Comparison of ENCODE assay signal across 18 cellular contexts in the genomic region with DNA sequence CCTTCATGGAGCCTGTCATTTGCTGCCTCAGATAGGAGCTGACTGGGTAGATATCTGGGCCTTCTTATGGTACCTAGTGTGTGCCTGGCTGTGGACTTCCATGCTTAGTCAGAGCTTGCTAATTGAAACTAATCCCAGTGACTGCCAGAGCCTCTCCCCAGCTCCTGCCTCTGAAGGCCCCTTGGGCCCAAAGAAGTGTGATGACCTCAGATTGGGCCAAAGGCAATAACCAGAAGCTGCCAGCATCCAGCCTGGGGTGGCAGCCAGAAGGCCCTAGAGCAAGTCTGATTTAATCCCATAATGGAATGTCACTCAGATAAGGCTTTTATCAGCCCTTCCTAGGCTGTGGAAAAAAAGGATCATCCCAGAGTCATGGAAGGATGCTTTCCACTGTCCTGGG. TPM values are rescaled to one million over a fixed set of nuclear protein-coding genes. Genes with fewer than 3 reads are reported as not detected.
DNase-seq lines count a peak whose midpoint lies in the region; ATAC-seq, FAIRE-seq and TF ChIP-seq lines count a peak whose summit lies in the region.
"Had no signal": no experiment of that assay in that cellular context is flagged by ENCODE, and none has a peak within 500 bp of the region (broad histone marks: within the 10 kb centered on the region; RNA-seq: fewer than 3 reads in every experiment).

No MANE protein-coding gene starts in this region.

- no peak for TF ChIP-seq CTCF in glutamatergic neuron (IDR thresholded peaks at IDR 0.05; ENCODE audit: partially characterized antibody, unreplicated experiment)
- TF ChIP-seq CTCF in OCI-LY7 (conservative IDR thresholded peaks at IDR 0.05; ENCODE audit: low read length), result no peak

- DNase-seq in GM04503 (ENCODE audit: low read depth) (peak; percentile 39), glutamatergic neuron (peak; percentile 64), sciatic nerve (ENCODE audit: low spot score) (no peak), small intestine (no peak), NAMALWA (ENCODE audit: low spot score) (no peak), OCI-LY7 (ENCODE audit: low spot score) (no peak), KG1 (lab: John Stamatoyannopoulos, UW) (no peak)
- DNase-seq: activated naive CD4-positive, alpha-beta T cell treated with anti-CD3 and anti-CD28 coated beads, Interleukin-2, amount 50 U/mL, for 16 hours; CD8-positive, alpha-beta memory T cell; colonic mucosa; naive thymus-derived CD4-positive, alpha-beta T cell; NCI-H446 treated with DMSO at 0.1 percent for 48 hours; right lobe of liver had no signal

- no peaks in the 10 kb centered on the region for H3K79me2 ChIP-seq in OCI-LY7 (ENCODE audit: insufficient read depth, low read depth, low read length)

- H3K27ac Mint-ChIP-seq in glutamatergic neuron (ENCODE audit: unreplicated experiment), result peak overlapping the region; percentile 96
- H3K27ac Mint-ChIP-seq: CD8-positive, alpha-beta memory T cell; naive thymus-derived CD4-positive, alpha-beta T cell; T-helper 2 cell treated with Interferon-gamma antibody and Interleukin-4, amounts not matched to agents 5 μg/mL and 100 μg/mL, for 36 hours had no signal

- H3K9me3 Mint-ChIP-seq in glutamatergic neuron (ENCODE audit: unreplicated experiment), result no peaks in the 10 kb centered on the region

- H4K20me1 ChIP-seq in OCI-LY7 (ENCODE audit: insufficient read depth, low read length), result no peaks in the 10 kb centered on the region

- H3K4me2 ChIP-seq in OCI-LY7 (ENCODE audit: low read length), result no peak overlapping the region
- H3K4me2 ChIP-seq: PC-9 had no signal

- FAIRE-seq in small intestine (lab: Jason Lieb, UNC), result no peak

- H3K4me3 ChIP-seq in small intestine (ENCODE audit: low read depth in 1 of 2, low read length in 2 of 2) (no peak overlapping the region), OCI-LY7 (ENCODE audit: low read depth, low read length, poor library complexity, severe bottlenecking) (no peak overlapping the region)
- H3K4me3 ChIP-seq: colonic mucosa, PC-9, right lobe of liver had no signal

- H3K9me3 ChIP-seq in small intestine (ENCODE audit: control insufficient read depth, low read depth) (no peaks in the 10 kb centered on the region), OCI-LY7 (ENCODE audit: low read length) (peaks cover 13% of the 10 kb centered on the region; the same call in 1 of the 2 replicates)
- H3K9me3 ChIP-seq: colonic mucosa, right lobe of liver had no signal

- H3K36me3 ChIP-seq in small intestine (ENCODE audit: control insufficient read depth in 2 of 2, insufficient read depth in 2 of 2, low read length in 2 of 2) (no peaks in the 10 kb centered on the region), OCI-LY7 (ENCODE audit: insufficient read depth, low read length) (no peaks in the 10 kb centered on the region)
- H3K36me3 ChIP-seq: colonic mucosa, right lobe of liver had no signal

- intact Hi-C loops in sciatic nerve (cut with DNase I), result no loop called here
- intact Hi-C loops in OCI-LY7 (cut with micrococcal nuclease; ENCODE audit: unreplicated experiment), result no loop called here

- H3K27me3 Mint-ChIP-seq in glutamatergic neuron (ENCODE audit: unreplicated experiment), result peaks cover 1% of the 10 kb centered on the region

- H3K9me2 ChIP-seq in OCI-LY7 (ENCODE audit: insufficient read depth, low read length), result no peaks in the 10 kb centered on the region

- H2AFZ ChIP-seq in OCI-LY7 (ENCODE audit: low read length), result no peak overlapping the region
- H2AFZ ChIP-seq: PC-9 had no signal

- no peak; the same call in 1 of the 3 replicates for ATAC-seq in SK-N-SH treated with all-trans-retinoic acid at 6 μM for 48 hours
- ATAC-seq in sciatic nerve, result peak; percentile 90
- ATAC-seq: naive thymus-derived CD4-positive, alpha-beta T cell had no signal

- peak overlapping the region; percentile 79 for H3K4me3 Mint-ChIP-seq in glutamatergic neuron (ENCODE audit: unreplicated experiment)
- H3K4me3 Mint-ChIP-seq: CD8-positive, alpha-beta memory T cell; naive thymus-derived CD4-positive, alpha-beta T cell; T-helper 2 cell treated with Interferon-gamma antibody and Interleukin-4, amounts not matched to agents 5 μg/mL and 100 μg/mL, for 36 hours had no signal

- no peaks in the 10 kb centered on the region for H3K4me1 ChIP-seq in small intestine (ENCODE audit: control insufficient read depth in 2 of 2, insufficient read depth in 1 of 2, low read depth in 1 of 2, low read length in 1 of 2)
- H3K4me1 ChIP-seq in OCI-LY7 (ENCODE audit: insufficient read depth, low read length, poor library complexity, severe bottlenecking), result no peaks in the 10 kb centered on the region
- H3K4me1 ChIP-seq: colonic mucosa had no signal

- POLR2A ChIA-PET in OCI-LY7 (lab: Charles Lee), result interaction anchor here (0.7 kb wide), 1 partner anchor 60 kb away, joined by 3 read pairs; no protein-coding TSS in a partner anchor

- no peak overlapping the region for H3K27ac ChIP-seq in small intestine (ENCODE audit: low read depth in 1 of 2, low read length in 1 of 2)
- no peak overlapping the region for H3K27ac ChIP-seq in OCI-LY7 (ENCODE audit: low read depth, low read length, poor library complexity, severe bottlenecking)
- H3K27ac ChIP-seq: colonic mucosa, PC-9, right lobe of liver had no signal

- no peaks in the 10 kb centered on the region for H3K27me3 ChIP-seq in small intestine (ENCODE audit: control insufficient read depth in 2 of 2, insufficient read depth in 2 of 2, low read length in 2 of 2)
- H3K27me3 ChIP-seq: colonic mucosa, right lobe of liver had no signal

- H3K4me1 Mint-ChIP-seq in glutamatergic neuron (ENCODE audit: low read depth, unreplicated experiment), result peaks cover 9% of the 10 kb centered on the region
- H3K4me1 Mint-ChIP-seq: CD8-positive, alpha-beta memory T cell; naive thymus-derived CD4-positive, alpha-beta T cell had no signal

- H3K36me3 Mint-ChIP-seq in glutamatergic neuron (ENCODE audit: unreplicated experiment), result no peaks in the 10 kb centered on the region

- CTCF ChIA-PET in OCI-LY7 (lab: Charles Lee; ENCODE audit: unreplicated experiment), result no interaction called here

- BruUV-seq in OCI-LY7 (replicated peaks; lab: Mats Ljungman, UMichigan), result no TSS peak

TF ChIP-seq in SK-N-SH treated with all-trans-retinoic acid at 6 μM for 48 hours, 23 proteins besides CTCF, POLR2A, EP300 and RAD21:
- TF ChIP-seq ZC3H10 (CRISPR knock-in tag; IDR thresholded peaks at IDR 0.05) (no peak), ZNF565 (CRISPR knock-in tag; conservative IDR thresholded peaks at IDR 0.05; ENCODE audit: low read depth) (no peak), ISL1 (CRISPR knock-in tag; IDR thresholded peaks at IDR 0.05) (peak; percentile 52), GLIS3 (CRISPR knock-in tag; IDR thresholded peaks at IDR 0.05) (no peak), TCF4 (CRISPR knock-in tag; IDR thresholded peaks at IDR 0.05; ENCODE audit: borderline replicate concordance) (peak; percentile 51)
- TF ChIP-seq, protein P1, sequence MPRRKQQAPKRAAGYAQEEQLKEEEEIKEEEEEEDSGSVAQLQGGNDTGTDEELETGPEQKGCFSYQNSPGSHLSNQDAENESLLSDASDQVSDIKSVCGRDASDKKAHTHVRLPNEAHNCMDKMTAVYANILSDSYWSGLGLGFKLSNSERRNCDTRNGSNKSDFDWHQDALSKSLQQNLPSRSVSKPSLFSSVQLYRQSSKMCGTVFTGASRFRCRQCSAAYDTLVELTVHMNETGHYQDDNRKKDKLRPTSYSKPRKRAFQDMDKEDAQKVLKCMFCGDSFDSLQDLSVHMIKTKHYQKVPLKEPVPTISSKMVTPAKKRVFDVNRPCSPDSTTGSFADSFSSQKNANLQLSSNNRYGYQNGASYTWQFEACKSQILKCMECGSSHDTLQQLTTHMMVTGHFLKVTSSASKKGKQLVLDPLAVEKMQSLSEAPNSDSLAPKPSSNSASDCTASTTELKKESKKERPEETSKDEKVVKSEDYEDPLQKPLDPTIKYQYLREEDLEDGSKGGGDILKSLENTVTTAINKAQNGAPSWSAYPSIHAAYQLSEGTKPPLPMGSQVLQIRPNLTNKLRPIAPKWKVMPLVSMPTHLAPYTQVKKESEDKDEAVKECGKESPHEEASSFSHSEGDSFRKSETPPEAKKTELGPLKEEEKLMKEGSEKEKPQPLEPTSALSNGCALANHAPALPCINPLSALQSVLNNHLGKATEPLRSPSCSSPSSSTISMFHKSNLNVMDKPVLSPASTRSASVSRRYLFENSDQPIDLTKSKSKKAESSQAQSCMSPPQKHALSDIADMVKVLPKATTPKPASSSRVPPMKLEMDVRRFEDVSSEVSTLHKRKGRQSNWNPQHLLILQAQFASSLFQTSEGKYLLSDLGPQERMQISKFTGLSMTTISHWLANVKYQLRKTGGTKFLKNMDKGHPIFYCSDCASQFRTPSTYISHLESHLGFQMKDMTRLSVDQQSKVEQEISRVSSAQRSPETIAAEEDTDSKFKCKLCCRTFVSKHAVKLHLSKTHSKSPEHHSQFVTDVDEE (CRISPR knock-in tag; IDR thresholded peaks at IDR 0.05), result peak; percentile 45; the same call in 1 of the 2 replicates
TF ChIP-seq in SK-N-SH treated with all-trans-retinoic acid at 6 μM for 48 hours: peak in this region for 3.

RNA-seq across cellular contexts. Expression of a gene that starts 17.1 kb away (rescaled TPM):
- total RNA-seq in glutamatergic neuron (ENCODE audit: unreplicated experiment), result 28.9 TPM
- total RNA-seq in sciatic nerve, result 22.9 TPM
- 10 to 100 TPM in 2 of 3 donors, 1 to 10 TPM in 1; 5.9 to 14.5 (median 10.3) TPM for polyA plus RNA-seq in small intestine
- 31.8 and 46.7 TPM in 2 replicates for total RNA-seq in OCI-LY7 (2014; rRNA removed; shearing (Covaris generic))
- total RNA-seq in OCI-LY7 (2022), result 36.7 and 45.0 TPM in 2 replicates

RNA-seq across cellular contexts. Expression of a gene that starts 44.2 kb away (rescaled TPM):
- total RNA-seq in glutamatergic neuron (ENCODE audit: unreplicated experiment) (1.1 TPM), sciatic nerve (17.7 TPM), OCI-LY7 (2022) (not detected in 2 replicates)
- 1 to 10 TPM in 1 of 3 donors, under 1 TPM in 1, not detected in 1; 0.67 to 1.1 TPM for polyA plus RNA-seq in small intestine
- total RNA-seq in OCI-LY7 (2014; rRNA removed; shearing (Covaris generic)), result 0.08 TPM in 1 of 2 replicates, not detected in the other
- total RNA-seq: CD8-positive, alpha-beta memory T cell; fibroblast of lung; naive thymus-derived CD4-positive, alpha-beta T cell had no signal
- polyA plus RNA-seq: CD8-positive, alpha-beta memory T cell; fibroblast of lung; keratinocyte; naive thymus-derived CD4-positive, alpha-beta T cell had no signal

RNA-seq across cellular contexts. Expression of a gene that starts 51.3 kb away (rescaled TPM):
- total RNA-seq in glutamatergic neuron (ENCODE audit: unreplicated experiment) (8.7 TPM), sciatic nerve (0.67 TPM), OCI-LY7 (2022) (65.1 and 76.7 TPM in 2 replicates)
- 10 to 100 TPM in 1 of 3 donors, 1 to 10 TPM in 1, under 1 TPM in 1; 0.27 to 10.2 (median 2.5) TPM for polyA plus RNA-seq in small intestine
- total RNA-seq in OCI-LY7 (2014; rRNA removed; shearing (Covaris generic)), result 63.1 and 74.5 TPM in 2 replicates
- polyA plus RNA-seq: naive thymus-derived CD4-positive, alpha-beta T cell had no signal

RNA-seq across cellular contexts. Expression of a gene that starts 51.8 kb away (rescaled TPM):
- total RNA-seq in glutamatergic neuron (ENCODE audit: unreplicated experiment), result 62.3 TPM
- total RNA-seq in sciatic nerve, result 67.0 TPM
- polyA plus RNA-seq in small intestine, result 10 to 100 TPM; 17.0 to 28.7 (median 28.0) TPM
- total RNA-seq in OCI-LY7 (2014; rRNA removed; shearing (Covaris generic)), result 57.7 and 71.7 TPM in 2 replicates
- total RNA-seq in OCI-LY7 (2022), result 92.7 and 108 TPM in 2 replicates

Comparison
In these comparisons a context has a peak if more than half of its experiments do, and no peak if none do; other contexts are left out.
1. DNase-seq: peak in GM04503 (single experiment) and glutamatergic neuron (single experiment); none in sciatic nerve (single experiment), small intestine (single experiment), NAMALWA (single experiment), OCI-LY7 (single experiment) and KG1 (single experiment).